ENCODE assay signal across 16 cellular contexts in the genomic region with DNA sequence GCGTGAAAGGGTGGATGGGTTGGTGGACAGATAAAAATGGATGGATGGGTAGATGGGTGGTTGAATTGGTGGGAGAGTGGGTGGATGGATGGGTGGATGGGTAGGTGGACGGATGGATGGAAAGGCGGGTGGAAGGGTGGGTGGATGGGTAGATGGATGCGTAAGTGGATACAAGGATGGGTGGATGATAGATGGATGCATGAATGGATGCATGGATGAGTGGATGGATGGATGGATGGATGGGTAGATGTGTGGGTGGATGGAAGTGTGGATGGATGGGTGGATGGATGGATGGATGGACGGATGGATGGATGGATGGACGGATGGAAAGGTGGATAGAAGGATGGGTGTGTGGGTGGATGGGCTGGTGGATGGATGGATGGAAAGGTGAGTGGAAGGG.
"Had no signal": no experiment of that assay in that cellular context is flagged by ENCODE, and none has a peak within 500 bp of the region (broad histone marks: within the 10 kb centered on the region; RNA-seq: fewer than 3 reads in every experiment).

No MANE protein-coding gene starts in this region.

- H3K4me3 Mint-ChIP-seq: activated naive CD4-positive, alpha-beta T cell treated with anti-CD3 and anti-CD28 coated beads for 36 hours; activated T-cell treated with anti-CD3 and anti-CD28 coated beads, Interleukin-2, amount 50 U/mL, for 24 hours; immature natural killer cell; naive B cell had no signal

- H3K27me3 Mint-ChIP-seq: type B pancreatic cell had no signal

- H3K9me3 Mint-ChIP-seq: immature natural killer cell, type B pancreatic cell had no signal

- H3K27ac Mint-ChIP-seq: activated naive CD4-positive, alpha-beta T cell treated with anti-CD3 and anti-CD28 coated beads for 36 hours; activated T-cell treated with anti-CD3 and anti-CD28 coated beads, Interleukin-2, amount 50 U/mL, for 24 hours had no signal

- H3K4me1 ChIP-seq: foreskin keratinocyte had no signal

- H3K79me2 ChIP-seq: parathyroid adenoma had no signal

- H3K27me3 ChIP-seq: foreskin keratinocyte had no signal

- H3K36me3 ChIP-seq: brain microvascular endothelial cell, lower lobe of right lung, thoracic aorta had no signal

- H2AFZ ChIP-seq: parathyroid adenoma had no signal

- H3K9ac ChIP-seq: parathyroid adenoma had no signal

- ATAC-seq: foreskin keratinocyte had no signal

- H3K27ac ChIP-seq: brain microvascular endothelial cell, foreskin keratinocyte, lower lobe of right lung, thoracic aorta had no signal

- H3K9me3 ChIP-seq: lower lobe of right lung, thoracic aorta had no signal

- DNase-seq: activated CD4-positive, alpha-beta T cell treated with anti-CD3 and anti-CD28 coated beads, Interleukin-2, amount 50 U/mL, for 1 hour; activated CD4-positive, CD25-positive, alpha-beta regulatory T cell; central memory CD4-positive, alpha-beta T cell; effector CD8-positive, alpha-beta T cell; foreskin keratinocyte; immature natural killer cell; mesendoderm; naive B cell; T-helper 1 cell had no signal

- H3K4me3 ChIP-seq: lower lobe of right lung, thoracic aorta had no signal
